12 cellular contexts compared by ENCODE assay signal in genomic region chr5:79829260-79829659, GRCh38.
A peak's percentile ranks its signal among the peaks of the same experiment; 100 is the strongest.
DNase-seq lines count a peak whose midpoint lies in the region; ATAC-seq, FAIRE-seq and TF ChIP-seq lines count a peak whose summit lies in the region.
"Had no signal": no experiment of that assay in that cellular context is flagged by ENCODE, and none has a peak within 500 bp of the region (broad histone marks: within the 10 kb centered on the region; RNA-seq: fewer than 3 reads in every experiment).

No MANE protein-coding gene starts in this region.

- no peak overlapping the region for H2AK5ac ChIP-seq in H1 (ENCODE audit: low read depth, low read length)

- H3K27me3 Mint-ChIP-seq in activated CD4-positive, alpha-beta T cell treated with anti-CD3 and anti-CD28 coated beads, Interleukin-2, amount 10 ng/mL, durations not matched to agents 24 days and 14 days: peaks cover 8% of the 10 kb centered on the region
- peaks cover 30% of the 10 kb centered on the region for H3K27me3 Mint-ChIP-seq in T-helper 17 cell

- H2AFZ ChIP-seq in H1 (ENCODE audit: low read length): 0 out of 2 replicates have a peak overlapping the region, but pooled peaks have one; percentile 24
- H2AFZ ChIP-seq in parathyroid adenoma: no peak overlapping the region

- H3K27ac Mint-ChIP-seq in activated CD4-positive, alpha-beta T cell treated with anti-CD3 and anti-CD28 coated beads, Interleukin-2, amount 10 ng/mL, durations not matched to agents 24 days and 14 days: no peak overlapping the region
- H3K27ac Mint-ChIP-seq in T-helper 17 cell: no peak overlapping the region

- no peak overlapping the region for H2BK20ac ChIP-seq in H1 (ENCODE audit: low read length)

- H3K36me3 Mint-ChIP-seq in activated CD4-positive, alpha-beta T cell treated with anti-CD3 and anti-CD28 coated beads, Interleukin-2, amount 10 ng/mL, durations not matched to agents 24 days and 14 days (ENCODE audit: low read depth): no peaks in the 10 kb centered on the region
- H3K36me3 Mint-ChIP-seq in T-helper 17 cell (ENCODE audit: low read depth): peaks cover 7% of the 10 kb centered on the region

- H4K5ac ChIP-seq in H1 (ENCODE audit: insufficient read length, low read depth, low read length): no peak overlapping the region

- intact Hi-C loops in activated CD4-positive, alpha-beta T cell treated with anti-CD3 and anti-CD28 coated beads, Interleukin-2, amount 10 ng/mL, durations not matched to agents 24 days and 14 days (cut with micrococcal nuclease): no loop called here

- H3K23me2 ChIP-seq in H1 (ENCODE audit: low read depth, low read length): no peaks in the 10 kb centered on the region

- no peak overlapping the region for H3K56ac ChIP-seq in H1 (replicated peaks; ENCODE audit: insufficient read length, low read depth, low read length)

- no peaks in the 10 kb centered on the region for H3K9me3 Mint-ChIP-seq in activated CD4-positive, alpha-beta T cell treated with anti-CD3 and anti-CD28 coated beads, Interleukin-2, amount 10 ng/mL, durations not matched to agents 24 days and 14 days

- H3K9me3 ChIP-seq in H1 (ENCODE audit: insufficient read depth in 2 of 2, low read depth in 1 of 2, low read length in 1 of 2) (no peaks in the 10 kb centered on the region), parathyroid adenoma (ENCODE audit: control insufficient read depth, low read length) (no peaks in the 10 kb centered on the region), T-helper 17 cell (ENCODE audit: control insufficient read depth, low read length, poor library complexity, severe bottlenecking) (no peaks in the 10 kb centered on the region)
- H3K9me3 ChIP-seq: testis had no signal

- H3K4me1 Mint-ChIP-seq in activated CD4-positive, alpha-beta T cell treated with anti-CD3 and anti-CD28 coated beads, Interleukin-2, amount 10 ng/mL, durations not matched to agents 24 days and 14 days: no peaks in the 10 kb centered on the region
- H3K4me1 Mint-ChIP-seq in T-helper 17 cell: peaks cover 2% of the 10 kb centered on the region

- no peak overlapping the region for H3K14ac ChIP-seq in H1 (ENCODE audit: insufficient read length)

- H2BK120ac ChIP-seq in H1 (replicated peaks; ENCODE audit: low read depth, low read length): no peak overlapping the region

- TF ChIP-seq CTCF in LNCAP (IDR thresholded peaks at IDR 0.05) (peak; percentile 28; the same call in 1 of the 2 replicates), H1 (IDR thresholded peaks at IDR 0.05; ENCODE audit: control extremely low read depth in 1 of 3, insufficient read depth in 1 of 3, low read depth in 1 of 3, low read length in 3 of 3) (peak; percentile 75 to 87 (median 87)), parathyroid adenoma (IDR thresholded peaks at IDR 0.05) (peak; percentile 14)

- CTCF ChIA-PET in H1 (lab: Charles Lee; ENCODE audit: partially characterized antibody): interaction anchor here (0.6 to 5.2 kb wide), 31 partner anchors 10 to 287 kb away, joined by 3 to 60 read pairs (median 4); partner anchors contain the start of gene CMYA5

- no peak overlapping the region for H3K23ac ChIP-seq in H1 (ENCODE audit: insufficient read length)

- H3K27ac ChIP-seq in H1 (ENCODE audit: low read depth, low read length) (no peak overlapping the region), parathyroid adenoma (no peak overlapping the region)
- H3K27ac ChIP-seq: HL-60, testis had no signal

- H2BK5ac ChIP-seq in H1 (ENCODE audit: low read depth, low read length): no peak overlapping the region

- no peak overlapping the region for H3K18ac ChIP-seq in H1 (ENCODE audit: extremely low read depth, low read length)

- peak; percentile 67 to 74 for TF ChIP-seq RAD21 in H1 (IDR thresholded peaks at IDR 0.05 in 1 of 2, conservative IDR thresholded peaks at IDR 0.05 in 1 of 2; ENCODE audit: low read depth in 2 of 2, low read length in 2 of 2)

- 53% methylated on average over 9 of the region's 9 CpGs; no CpG with 5 or more reads in 1 of the 2 experiments for WGBS in H1 (ENCODE audit: extremely low coverage in 1 of 2, insufficient coverage in 1 of 2, insufficient read length in 1 of 2, insufficient replicate concordance in 2 of 2, low coverage in 1 of 2, low lambda C conversion rate in 2 of 2, missing lambda C conversion rate in 1 of 2), 2 experiments

- H3K4me2 ChIP-seq in H1 (ENCODE audit: insufficient read depth in 1 of 2, low read depth in 2 of 2, low read length in 2 of 2) (no peak overlapping the region), parathyroid adenoma (ENCODE audit: low read length) (no peak overlapping the region)

- no peak for TF ChIP-seq EP300 in H1 (IDR thresholded peaks at IDR 0.05; ENCODE audit: borderline replicate concordance in 1 of 2, low read depth in 2 of 2, low read length in 2 of 2)

- H3K27me3 ChIP-seq in H1 (replicated peaks in 1 of 4; ENCODE audit: control insufficient read depth in 3 of 4, extremely low read depth in 1 of 4, insufficient read depth in 3 of 4, low read length in 3 of 4) (no peaks in the 10 kb centered on the region), parathyroid adenoma (ENCODE audit: control insufficient read depth, insufficient read depth, low read length) (no peaks in the 10 kb centered on the region)
- H3K27me3 ChIP-seq: testis had no signal

- H3K4me3 ChIP-seq in H1 (ENCODE audit: extremely low read depth in 1 of 4, insufficient read depth in 2 of 4, low read depth in 3 of 4, low read length in 4 of 4) (no peak overlapping the region), parathyroid adenoma (ENCODE audit: low read depth, low read length) (no peak overlapping the region)
- H3K4me3 ChIP-seq: testis had no signal

- H4K8ac ChIP-seq in H1 (ENCODE audit: extremely low read depth, insufficient read depth, low read length): no peak overlapping the region; the same call in 1 of the 2 replicates

- no peaks in the 10 kb centered on the region for H4K20me1 ChIP-seq in H1 (replicated peaks in 1 of 2; ENCODE audit: control insufficient read depth in 1 of 2, insufficient read depth in 2 of 2, low read length in 2 of 2)

- no peak overlapping the region for H2BK12ac ChIP-seq in H1 (ENCODE audit: low read depth, low read length)

- H2BK15ac ChIP-seq in H1 (ENCODE audit: low read length): no peak overlapping the region

- POLR2A ChIA-PET in H1 (lab: Charles Lee; ENCODE audit: partially characterized antibody): no interaction called here

- FAIRE-seq in H1 (lab: Jason Lieb, UNC): peak; percentile 96

- H3K79me1 ChIP-seq in H1 (ENCODE audit: low read depth, low read length): no peaks in the 10 kb centered on the region

- H3K4me1 ChIP-seq in H1 (replicated peaks in 1 of 4; ENCODE audit: control insufficient read depth in 3 of 4, insufficient read depth in 4 of 4, low read length in 3 of 4): no peaks in the 10 kb centered on the region
- no peaks in the 10 kb centered on the region for H3K4me1 ChIP-seq in parathyroid adenoma
- H3K4me1 ChIP-seq: testis had no signal

- no peaks in the 10 kb centered on the region for H3K79me2 ChIP-seq in H1 (ENCODE audit: control insufficient read depth in 1 of 2, insufficient read depth in 2 of 2, low read length in 2 of 2)
- no peaks in the 10 kb centered on the region for H3K79me2 ChIP-seq in parathyroid adenoma

- H4K91ac ChIP-seq in H1 (replicated peaks; ENCODE audit: insufficient read length, low read length): no peak overlapping the region

- no peak overlapping the region for H3K4me3 Mint-ChIP-seq in activated CD4-positive, alpha-beta T cell treated with anti-CD3 and anti-CD28 coated beads, Interleukin-2, amount 10 ng/mL, durations not matched to agents 24 days and 14 days
- no peak overlapping the region for H3K4me3 Mint-ChIP-seq in T-helper 17 cell

- ATAC-seq in T-helper 17 cell: no peak

- H3K9ac ChIP-seq in H1 (replicated peaks in 1 of 4; ENCODE audit: extremely low read depth in 1 of 4, low read depth in 3 of 4, low read length in 3 of 4) (no peak overlapping the region), parathyroid adenoma (no peak overlapping the region)

- TF ChIP-seq POLR2A in H1 (IDR thresholded peaks at IDR 0.05; ENCODE audit: control extremely low read depth in 1 of 2, low read depth in 2 of 2, low read length in 2 of 2): no peak

- H3K4ac ChIP-seq in H1 (replicated peaks; ENCODE audit: insufficient read length, low read depth, low read length): no peak overlapping the region

- DNase-seq in activated CD4-positive, alpha-beta T cell treated with anti-CD3 and anti-CD28 coated beads for 48 hours: peak; percentile 27
- DNase-seq in activated CD4-positive, alpha-beta T cell treated with anti-CD3 and anti-CD28 coated beads, Interleukin-2, amount 10 ng/mL, durations not matched to agents 24 days and 14 days: no peak
- DNase-seq in H1 (ENCODE audit: low read depth in 1 of 2, low spot score in 2 of 2) (peak; percentile 21 to 74), T-helper 17 cell (no peak), NCI-H1417 treated with DMSO at 0.1 percent for 48 hours (lab: John Stamatoyannopoulos, UW) (no peak), pons (ENCODE audit: low spot score) (no peak)
- DNase-seq: activated CD4-positive, alpha-beta T cell treated with anti-CD3 and anti-CD28 coated beads for 4 hours; kidney glomerular epithelial cell; testis had no signal

- H3K36me3 ChIP-seq in H1 (ENCODE audit: control insufficient read depth in 2 of 4, insufficient read depth in 4 of 4, low read length in 3 of 4): no peaks in the 10 kb centered on the region
- no peaks in the 10 kb centered on the region for H3K36me3 ChIP-seq in parathyroid adenoma (ENCODE audit: control insufficient read depth, insufficient read depth, low read length)

TF ChIP-seq in H1, 55 proteins besides CTCF, POLR2A, EP300 and RAD21 (continues in another document):
- no peak for TF ChIP-seq SP1 (IDR thresholded peaks at IDR 0.05; ENCODE audit: low read depth, low read length)
- TF ChIP-seq BRCA1 (IDR thresholded peaks at IDR 0.05; ENCODE audit: low read depth, low read length): no peak
- no peak for TF ChIP-seq SUZ12 (IDR thresholded peaks at IDR 0.05; ENCODE audit: low read length)
- TF ChIP-seq RXRA (IDR thresholded peaks at IDR 0.05; ENCODE audit: insufficient read depth, low read depth, low read length): no peak
- TF ChIP-seq ATF3 (IDR thresholded peaks at IDR 0.05; ENCODE audit: insufficient read depth, low read depth, low read length): no peak
- no peak for TF ChIP-seq PHF8 (conservative IDR thresholded peaks at IDR 0.05; ENCODE audit: low read depth, low read length)
- TF ChIP-seq USF2 (IDR thresholded peaks at IDR 0.05; ENCODE audit: low read length): no peak
- TF ChIP-seq MAFK (IDR thresholded peaks at IDR 0.05; ENCODE audit: low read depth, low read length): no peak
- TF ChIP-seq CBX5 (IDR thresholded peaks at IDR 0.05; ENCODE audit: low read depth, low read length): no peak

Comparison
In these comparisons a context has a peak if more than half of its experiments do, and no peak if none do; other contexts are left out.
1. DNase-seq: peak in activated CD4-positive, alpha-beta T cell treated with anti-CD3 and anti-CD28 coated beads for 48 hours (single experiment) and H1 (2 of 2); none in activated CD4-positive, alpha-beta T cell treated with anti-CD3 and anti-CD28 coated beads, Interleukin-2, amount 10 ng/mL, durations not matched to agents 24 days and 14 days (single experiment), T-helper 17 cell (0 of 3), NCI-H1417 treated with DMSO at 0.1 percent for 48 hours (single experiment) and pons (single experiment).
2. CTCF ChIP-seq: peak in every context shown above with its lines; median percentile 87 in H1; 28 in LNCAP; 14 in parathyroid adenoma.